7 cellular contexts compared by ENCODE assay signal in the genomic region with DNA sequence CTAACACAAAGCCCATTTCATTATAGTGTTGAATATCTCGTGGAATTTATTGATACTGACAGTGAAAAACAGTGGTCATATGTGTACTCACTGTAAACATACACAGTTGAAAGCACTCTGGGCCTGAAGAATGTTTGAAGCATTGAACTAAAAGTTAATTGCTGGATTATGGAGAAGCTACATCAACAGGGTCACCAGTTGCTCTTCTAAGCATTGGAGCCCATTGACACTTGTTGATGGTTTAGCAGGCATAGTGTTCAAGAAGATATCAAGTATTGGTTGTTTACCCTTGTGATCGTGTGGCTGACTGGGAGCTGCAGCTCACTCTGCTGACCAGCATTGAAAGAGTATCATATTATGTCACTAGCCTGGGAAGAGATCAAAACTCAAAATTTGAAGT.
"Had no signal": no experiment of that assay in that cellular context is flagged by ENCODE, and none has a peak within 500 bp of the region (broad histone marks: within the 10 kb centered on the region; RNA-seq: fewer than 3 reads in every experiment).

No MANE protein-coding gene starts in this region.

- FAIRE-seq: G401.6, GM12891, GM12892, GM18507, GM19239 had no signal

- DNase-seq: GDM1, GF-D8 had no signal
